8 cellular contexts compared by ENCODE assay signal in genomic region chr1:224513787-224514209, GRCh38.
A peak's percentile ranks its signal among the peaks of the same experiment; 100 is the strongest.
DNase-seq lines count a peak whose midpoint lies in the region; ATAC-seq and TF ChIP-seq lines count a peak whose summit lies in the region.

No MANE protein-coding gene starts in this region.

- H3K9me3 Mint-ChIP-seq in nephron progenitor cell: no peaks in the 10 kb centered on the region

- H3K4me3 ChIP-seq in OCI-LY7 (ENCODE audit: low read depth, low read length, poor library complexity, severe bottlenecking) (no peak overlapping the region), stomach (no peak overlapping the region)

- no peaks in the 10 kb centered on the region for H3K9me2 ChIP-seq in OCI-LY7 (ENCODE audit: insufficient read depth, low read length)

- peak; percentile 97 for TF ChIP-seq CTCF in OCI-LY7 (conservative IDR thresholded peaks at IDR 0.05; ENCODE audit: low read length)
- TF ChIP-seq CTCF in nephron progenitor cell (IDR thresholded peaks at IDR 0.05): peak; percentile 84
- TF ChIP-seq CTCF in stomach (IDR thresholded peaks at IDR 0.05): peak in 5 of 7 experiments; percentile 71 to 96 (median 89)

- intact Hi-C loops in OCI-LY7 (cut with micrococcal nuclease; ENCODE audit: unreplicated experiment) (loop anchor here (1.0 to 10.0 kb wide), 5 partner anchors 91 to 409 kb away; no protein-coding TSS in a partner anchor), stomach (cut with DNase I; ENCODE audit: low total_unique reads) (loop anchor here (5.0 to 10.0 kb wide), 2 partner anchors 341 to 409 kb away; no protein-coding TSS in a partner anchor)

- H3K4me2 ChIP-seq in OCI-LY7 (ENCODE audit: low read length): no peak overlapping the region

- ATAC-seq in GM21528 (IDR thresholded peaks at IDR 0.05; ENCODE audit: low FRiP score, unreplicated experiment) (peak; percentile 96), esophagus mucosa (peak; percentile 78)

- H3K9me3 ChIP-seq in OCI-LY7 (ENCODE audit: low read length): no peaks in the 10 kb centered on the region
- no peaks in the 10 kb centered on the region for H3K9me3 ChIP-seq in stomach

- H2AFZ ChIP-seq in OCI-LY7 (ENCODE audit: low read length): peak overlapping the region; percentile 68; the same call in 1 of the 2 replicates

- H3K4me3 Mint-ChIP-seq in nephron progenitor cell: no peak overlapping the region

- no TSS peak for BruUV-seq in OCI-LY7 (replicated peaks; lab: Mats Ljungman, UMichigan)

- no peak for TF ChIP-seq EP300 in stomach (IDR thresholded peaks at IDR 0.05)

- POLR2A ChIA-PET in OCI-LY7 (lab: Charles Lee): interaction anchor here (1.2 kb wide), 1 partner anchor 342 kb away, joined by 3 read pairs; no protein-coding TSS in a partner anchor

- no peaks in the 10 kb centered on the region for H3K27me3 ChIP-seq in stomach

- peaks cover 27% of the 10 kb centered on the region for H3K4me1 Mint-ChIP-seq in nephron progenitor cell

- H4K20me1 ChIP-seq in OCI-LY7 (ENCODE audit: insufficient read depth, low read length): no peaks in the 10 kb centered on the region

- H3K36me3 ChIP-seq in OCI-LY7 (ENCODE audit: insufficient read depth, low read length): no peaks in the 10 kb centered on the region
- H3K36me3 ChIP-seq in stomach: no peaks in the 10 kb centered on the region

- CTCF ChIA-PET in OCI-LY7 (lab: Charles Lee; ENCODE audit: unreplicated experiment): interaction anchor here (1.8 kb wide), 1 partner anchor 16 kb away, joined by 5 read pairs; no protein-coding TSS in a partner anchor

- TF ChIP-seq POLR2A in stomach (IDR thresholded peaks at IDR 0.05): no peak

- no peaks in the 10 kb centered on the region for H3K79me2 ChIP-seq in OCI-LY7 (ENCODE audit: insufficient read depth, low read depth, low read length)

- 2 to 5% (median 3%) methylated on average over 10 to 11 of the region's 11 CpGs for WGBS in stomach, 5 donors

- peaks cover 11% of the 10 kb centered on the region for H3K4me1 ChIP-seq in OCI-LY7 (ENCODE audit: insufficient read depth, low read length, poor library complexity, severe bottlenecking)
- peaks cover 0 to 25% (median 12%) of the 10 kb centered on the region in 4 donors for H3K4me1 ChIP-seq in stomach

- H3K36me3 Mint-ChIP-seq in nephron progenitor cell (ENCODE audit: low read depth): no peaks in the 10 kb centered on the region

- H3K27ac Mint-ChIP-seq in nephron progenitor cell: no peak overlapping the region

- peaks cover 12% of the 10 kb centered on the region for H3K27me3 Mint-ChIP-seq in nephron progenitor cell (ENCODE audit: low read depth, poor library complexity)

- DNase-seq in DMS53 (lab: John Stamatoyannopoulos, UW) (peak; percentile 90), HuH-7 (ENCODE audit: low spot score) (peak; percentile 94), OCI-LY7 (ENCODE audit: low spot score) (peak; percentile 82), activated T-cell treated with anti-CD3 and anti-CD28 coated beads for 24 hours (ENCODE audit: low read depth) (peak; percentile 78), nephron progenitor cell (peak; percentile 93), stomach (peak; percentile 90)

- no peak overlapping the region for H3K27ac ChIP-seq in OCI-LY7 (ENCODE audit: low read depth, low read length, poor library complexity, severe bottlenecking)
- H3K27ac ChIP-seq in stomach: no peak overlapping the region
